In genomic region chr20:34907616-34908469, GRCh38 we compare ENCODE assay signal across 9 cellular contexts. TPM values are rescaled to one million over a fixed set of nuclear protein-coding genes. Genes with fewer than 3 reads are reported as not detected.
DNase-seq lines count a peak whose midpoint lies in the region; ATAC-seq and TF ChIP-seq lines count a peak whose summit lies in the region.
"Had no signal": no experiment of that assay in that cellular context is flagged by ENCODE, and none has a peak within 500 bp of the region (broad histone marks: within the 10 kb centered on the region; RNA-seq: fewer than 3 reads in every experiment).

No MANE protein-coding gene starts in this region.

- no peaks in the 10 kb centered on the region for H3K9me3 ChIP-seq in RWPE2 (ENCODE audit: severe bottlenecking)

- H3K9me3 Mint-ChIP-seq in neural crest cell = no peaks in the 10 kb centered on the region
- no peaks in the 10 kb centered on the region for H3K9me3 Mint-ChIP-seq in activated CD4-positive, alpha-beta T cell treated with anti-CD3 and anti-CD28 coated beads for 36 hours (ENCODE audit: low read depth)

- TF ChIP-seq CTCF in RWPE2 (IDR thresholded peaks at IDR 0.05; ENCODE audit: poor library complexity, severe bottlenecking) (no peak), neural crest cell (conservative IDR thresholded peaks at IDR 0.05) (no peak)

- no peak overlapping the region for H3K4me3 ChIP-seq in RWPE2 (ENCODE audit: severe bottlenecking)

- H3K27me3 ChIP-seq in RWPE2 (ENCODE audit: insufficient read depth, poor library complexity, severe bottlenecking) = no peaks in the 10 kb centered on the region

- H3K27ac Mint-ChIP-seq in neural crest cell (ENCODE audit: unreplicated experiment) = peak overlapping the region; percentile 78
- H3K27ac Mint-ChIP-seq in activated CD4-positive, alpha-beta T cell treated with anti-CD3 and anti-CD28 coated beads for 36 hours = no peak overlapping the region
- H3K27ac Mint-ChIP-seq: B cell had no signal

- intact Hi-C loops in activated CD4-positive, alpha-beta T cell treated with anti-CD3 and anti-CD28 coated beads for 36 hours (cut with DNase I, micrococcal nuclease) = no loop called here

- peak in 2 of 3 experiments; percentile 13 to 59 for DNase-seq in NCI-H1417 (lab: John Stamatoyannopoulos, UW)
- no peak for DNase-seq in NCI-H1417 treated with DMSO at 0.1 percent for 48 hours (lab: John Stamatoyannopoulos, UW)
- DNase-seq in RWPE2 (ENCODE audit: low spot score) = peak; percentile 98
- no peak for DNase-seq in neural crest cell (ENCODE audit: low read depth, low spot score)
- no peak for DNase-seq in activated CD4-positive, alpha-beta T cell treated with anti-CD3 and anti-CD28 coated beads for 36 hours

- POLR2A ChIA-PET in activated CD4-positive, alpha-beta T cell treated with anti-CD3 and anti-CD28 coated beads for 36 hours (lab: Charles Lee) = no interaction called here

- no peaks in the 10 kb centered on the region for H3K4me1 Mint-ChIP-seq in neural crest cell
- H3K4me1 Mint-ChIP-seq in activated CD4-positive, alpha-beta T cell treated with anti-CD3 and anti-CD28 coated beads for 36 hours = peaks cover 8% of the 10 kb centered on the region
- H3K4me1 Mint-ChIP-seq: B cell had no signal

- peak overlapping the region; percentile 78 for H3K27ac ChIP-seq in RWPE2 (ENCODE audit: poor library complexity, severe bottlenecking)

- H3K36me3 Mint-ChIP-seq in neural crest cell (ENCODE audit: low read depth) = peaks cover 15% of the 10 kb centered on the region
- no peaks in the 10 kb centered on the region for H3K36me3 Mint-ChIP-seq in activated CD4-positive, alpha-beta T cell treated with anti-CD3 and anti-CD28 coated beads for 36 hours (ENCODE audit: low read depth)

- H3K4me1 ChIP-seq in RWPE2 (ENCODE audit: insufficient read depth, poor library complexity, severe bottlenecking) = peaks cover 18% of the 10 kb centered on the region

- peaks cover 50% of the 10 kb centered on the region for H3K36me3 ChIP-seq in RWPE2 (ENCODE audit: low read depth)

- no peaks in the 10 kb centered on the region for H3K27me3 Mint-ChIP-seq in neural crest cell (ENCODE audit: low read depth)
- no peaks in the 10 kb centered on the region for H3K27me3 Mint-ChIP-seq in activated CD4-positive, alpha-beta T cell treated with anti-CD3 and anti-CD28 coated beads for 36 hours
- H3K27me3 Mint-ChIP-seq: B cell had no signal

- CTCF ChIA-PET in activated CD4-positive, alpha-beta T cell treated with anti-CD3 and anti-CD28 coated beads for 36 hours (lab: Charles Lee) = no interaction called here

- ATAC-seq in RWPE2 (ENCODE audit: low read depth) = peak; percentile 98
- ATAC-seq in esophagus mucosa = peak; percentile 89
- no peak for ATAC-seq in GM21515 (IDR thresholded peaks at IDR 0.05; ENCODE audit: unreplicated experiment)
- ATAC-seq in GM21390 (IDR thresholded peaks at IDR 0.05; ENCODE audit: unreplicated experiment) = no peak
- ATAC-seq in activated CD4-positive, alpha-beta T cell treated with anti-CD3 and anti-CD28 coated beads for 36 hours = no peak

- no peak overlapping the region for H3K4me3 Mint-ChIP-seq in neural crest cell
- no peak overlapping the region for H3K4me3 Mint-ChIP-seq in activated CD4-positive, alpha-beta T cell treated with anti-CD3 and anti-CD28 coated beads for 36 hours
- H3K4me3 Mint-ChIP-seq: B cell had no signal

RNA-seq across cellular contexts. Expression of gene ACSS2, which starts 31.4 kb away (rescaled TPM):
- total RNA-seq in esophagus mucosa (83.1 TPM), neural crest cell (84.9 and 90.9 TPM in 2 replicates)
- 10 to 100 TPM; 29.9 to 35.1 TPM for total RNA-seq in activated CD4-positive, alpha-beta T cell treated with anti-CD3 and anti-CD28 coated beads for 36 hours

RNA-seq across cellular contexts. Expression of gene GGT7, which starts 35.2 kb away (rescaled TPM):
- total RNA-seq in esophagus mucosa = 5.1 TPM
- 64.1 and 67.7 TPM in 2 replicates for total RNA-seq in neural crest cell
- 10 to 100 TPM; 12.7 to 15.0 TPM for total RNA-seq in activated CD4-positive, alpha-beta T cell treated with anti-CD3 and anti-CD28 coated beads for 36 hours

RNA-seq across cellular contexts. Expression of gene GSS, which starts 47.8 kb away (rescaled TPM):
- total RNA-seq in esophagus mucosa (56.9 TPM), neural crest cell (78.8 and 84.5 TPM in 2 replicates)
- total RNA-seq in activated CD4-positive, alpha-beta T cell treated with anti-CD3 and anti-CD28 coated beads for 36 hours = 10 to 100 TPM; 58.7 to 59.5 TPM

RNA-seq across cellular contexts. Expression of gene MYH7B, which starts 47.8 kb away (rescaled TPM):
- total RNA-seq in esophagus mucosa = not detected
- 0.55 and 0.77 TPM in 2 replicates for total RNA-seq in neural crest cell
- under 1 TPM; 0.23 to 0.40 TPM for total RNA-seq in activated CD4-positive, alpha-beta T cell treated with anti-CD3 and anti-CD28 coated beads for 36 hours

Comparison
In these comparisons a context has a peak if more than half of its experiments do, and no peak if none do; other contexts are left out.
1. DNase-seq: peak in NCI-H1417 (2 of 3) and RWPE2 (single experiment); none in NCI-H1417 treated with DMSO at 0.1 percent for 48 hours (single experiment), neural crest cell (single experiment) and activated CD4-positive, alpha-beta T cell treated with anti-CD3 and anti-CD28 coated beads for 36 hours (single experiment).
2. ATAC-seq: peak in RWPE2 (single experiment) and esophagus mucosa (single experiment); none in GM21515 (single experiment), GM21390 (single experiment) and activated CD4-positive, alpha-beta T cell treated with anti-CD3 and anti-CD28 coated beads for 36 hours (single experiment).